In the genomic region with DNA sequence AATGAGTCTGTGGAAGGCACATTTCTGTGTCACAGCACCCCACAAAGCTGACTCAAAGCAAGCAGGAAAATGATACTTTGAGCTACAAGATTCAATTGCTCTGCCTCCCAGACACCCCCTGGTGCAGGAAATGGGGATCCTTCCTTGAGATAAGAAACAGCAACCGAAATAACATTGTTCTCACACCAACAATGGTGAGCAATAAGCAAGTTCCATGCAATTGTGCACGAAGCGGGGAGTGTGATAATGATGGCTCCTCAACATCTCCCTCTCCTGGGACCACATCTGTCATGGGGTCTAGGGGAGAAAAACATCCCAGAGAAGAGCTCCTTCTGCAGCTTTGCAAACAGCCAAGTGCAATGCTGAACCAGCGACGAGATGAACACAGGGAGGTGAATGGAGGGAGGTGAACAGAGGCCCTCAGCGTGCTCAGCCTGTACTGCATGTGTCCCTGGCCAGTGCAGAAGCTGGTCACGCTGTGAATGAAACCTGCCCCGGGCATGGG, we compare ENCODE assay signal across 19 cellular contexts.
DNase-seq lines count a peak whose midpoint lies in the region; ATAC-seq lines count a peak whose summit lies in the region.
"Had no signal": no experiment of that assay in that cellular context is flagged by ENCODE, and none has a peak within 500 bp of the region (broad histone marks: within the 10 kb centered on the region; RNA-seq: fewer than 3 reads in every experiment).

No MANE protein-coding gene starts in this region.

- intact Hi-C loops in naive thymus-derived CD4-positive, alpha-beta T cell (cut with micrococcal nuclease) = loop anchor here in 1 of 2 donors (1.0 kb wide), 1 partner anchor 20 kb away; no protein-coding TSS in a partner anchor

- CTCF ChIA-PET in naive thymus-derived CD4-positive, alpha-beta T cell (lab: Charles Lee) = interaction anchor here (0.7 to 2.7 kb wide), 7 partner anchors 10 to 319 kb away, joined by 3 to 10 read pairs (median 3); no protein-coding TSS in a partner anchor

- H3K9me3 Mint-ChIP-seq in activated T-cell treated with anti-CD3 and anti-CD28 coated beads, Interleukin-2, amount 50 U/mL, for 72 hours = no peaks in the 10 kb centered on the region
- no peaks in the 10 kb centered on the region for H3K9me3 Mint-ChIP-seq in activated T-cell treated with anti-CD3 and anti-CD28 coated beads, Interleukin-2, amount 50 U/mL, for 24 hours
- H3K9me3 Mint-ChIP-seq in T-helper 1 cell treated with Interleukin-12 subunit alpha and Interleukin-12 subunit beta and Interleukin-4 antibody, amounts not matched to agents 30 μg/mL and 1 μg/mL, for 36 hours = no peaks in the 10 kb centered on the region
- H3K9me3 Mint-ChIP-seq in activated naive CD8-positive, alpha-beta T cell treated with anti-CD3 and anti-CD28 coated beads, Interleukin-2, amount 50 U/mL, for 24 hours = no peaks in the 10 kb centered on the region
- no peaks in the 10 kb centered on the region for H3K9me3 Mint-ChIP-seq in naive thymus-derived CD4-positive, alpha-beta T cell

- H3K27ac ChIP-seq in naive thymus-derived CD4-positive, alpha-beta T cell (ENCODE audit: low read depth, low read length) = no peak overlapping the region
- no peak overlapping the region for H3K27ac ChIP-seq in SJCRH30
- H3K27ac ChIP-seq: C4-2B, dorsolateral prefrontal cortex, gastroesophageal sphincter, suprapubic skin had no signal

- H3K36me3 ChIP-seq in naive thymus-derived CD4-positive, alpha-beta T cell (ENCODE audit: control insufficient read depth in 2 of 3, insufficient read depth in 3 of 3, low read length in 3 of 3) = no peaks in the 10 kb centered on the region
- no peaks in the 10 kb centered on the region for H3K36me3 ChIP-seq in SJCRH30
- H3K36me3 ChIP-seq: gastroesophageal sphincter, suprapubic skin had no signal

- H3K4me3 ChIP-seq in naive thymus-derived CD4-positive, alpha-beta T cell (ENCODE audit: low read length) = no peak overlapping the region
- H3K4me3 ChIP-seq in SJCRH30 = no peak overlapping the region
- H3K4me3 ChIP-seq: dorsolateral prefrontal cortex, gastroesophageal sphincter, suprapubic skin had no signal

- H3K4me3 Mint-ChIP-seq in activated T-cell treated with anti-CD3 and anti-CD28 coated beads, Interleukin-2, amount 50 U/mL, for 72 hours = peak overlapping the region; percentile 34 to 52
- H3K4me3 Mint-ChIP-seq in activated T-cell treated with anti-CD3 and anti-CD28 coated beads, Interleukin-2, amount 50 U/mL, for 24 hours = no peak overlapping the region
- peak overlapping the region; percentile 4 for H3K4me3 Mint-ChIP-seq in T-helper 1 cell treated with Interleukin-12 subunit alpha and Interleukin-12 subunit beta and Interleukin-4 antibody, amounts not matched to agents 30 μg/mL and 1 μg/mL, for 36 hours
- H3K4me3 Mint-ChIP-seq in activated naive CD8-positive, alpha-beta T cell treated with anti-CD3 and anti-CD28 coated beads, Interleukin-2, amount 50 U/mL, for 24 hours = no peak overlapping the region
- peak overlapping the region in 9 of 10 donors; percentile 8 to 74 (median 52) for H3K4me3 Mint-ChIP-seq in naive thymus-derived CD4-positive, alpha-beta T cell

- peak; percentile 85 to 86 for ATAC-seq in activated T-cell treated with anti-CD3 and anti-CD28 coated beads, Interleukin-2, amount 50 U/mL, for 72 hours (replicated peaks in 1 of 2)
- peak; percentile 50 for ATAC-seq in activated naive CD8-positive, alpha-beta T cell treated with anti-CD3 and anti-CD28 coated beads, Interleukin-2, amount 50 U/mL, for 24 hours
- ATAC-seq in naive thymus-derived CD4-positive, alpha-beta T cell = peak; percentile 45
- ATAC-seq: esophagus mucosa, gastroesophageal sphincter had no signal

- peaks cover 0 to 14% of the 10 kb centered on the region in 2 donors for H3K4me1 ChIP-seq in naive thymus-derived CD4-positive, alpha-beta T cell (ENCODE audit: control insufficient read depth in 2 of 2, insufficient read depth in 2 of 2, low read length in 2 of 2)
- no peaks in the 10 kb centered on the region for H3K4me1 ChIP-seq in SJCRH30
- H3K4me1 ChIP-seq: suprapubic skin had no signal

- no peaks in the 10 kb centered on the region for H3K36me3 Mint-ChIP-seq in activated T-cell treated with anti-CD3 and anti-CD28 coated beads, Interleukin-2, amount 50 U/mL, for 72 hours (ENCODE audit: insufficient read depth in 2 of 2)
- H3K36me3 Mint-ChIP-seq in activated T-cell treated with anti-CD3 and anti-CD28 coated beads, Interleukin-2, amount 50 U/mL, for 24 hours (ENCODE audit: low read depth) = no peaks in the 10 kb centered on the region
- no peaks in the 10 kb centered on the region for H3K36me3 Mint-ChIP-seq in T-helper 1 cell treated with Interleukin-12 subunit alpha and Interleukin-12 subunit beta and Interleukin-4 antibody, amounts not matched to agents 30 μg/mL and 1 μg/mL, for 36 hours (ENCODE audit: low read depth)
- no peaks in the 10 kb centered on the region for H3K36me3 Mint-ChIP-seq in activated naive CD8-positive, alpha-beta T cell treated with anti-CD3 and anti-CD28 coated beads, Interleukin-2, amount 50 U/mL, for 24 hours (ENCODE audit: low read depth)
- H3K36me3 Mint-ChIP-seq in naive thymus-derived CD4-positive, alpha-beta T cell = peaks cover 0 to 2% (median 0%) of the 10 kb centered on the region in 5 donors

- no peaks in the 10 kb centered on the region for H3K27me3 ChIP-seq in naive thymus-derived CD4-positive, alpha-beta T cell (ENCODE audit: control insufficient read depth in 2 of 2, insufficient read depth in 2 of 2, low read length in 2 of 2)
- H3K27me3 ChIP-seq in SJCRH30 = peaks cover 5% of the 10 kb centered on the region; the same call in 1 of the 2 replicates
- H3K27me3 ChIP-seq: dorsolateral prefrontal cortex, gastroesophageal sphincter had no signal

- H3K27ac Mint-ChIP-seq in activated T-cell treated with anti-CD3 and anti-CD28 coated beads, Interleukin-2, amount 50 U/mL, for 72 hours = no peak overlapping the region
- H3K27ac Mint-ChIP-seq in activated T-cell treated with anti-CD3 and anti-CD28 coated beads, Interleukin-2, amount 50 U/mL, for 24 hours = no peak overlapping the region
- H3K27ac Mint-ChIP-seq in T-helper 1 cell treated with Interleukin-12 subunit alpha and Interleukin-12 subunit beta and Interleukin-4 antibody, amounts not matched to agents 30 μg/mL and 1 μg/mL, for 36 hours = peak overlapping the region; percentile 44
- H3K27ac Mint-ChIP-seq in activated naive CD8-positive, alpha-beta T cell treated with anti-CD3 and anti-CD28 coated beads, Interleukin-2, amount 50 U/mL, for 24 hours = no peak overlapping the region
- H3K27ac Mint-ChIP-seq in naive thymus-derived CD4-positive, alpha-beta T cell = peak overlapping the region in 7 of 9 donors; percentile 8 to 86 (median 53)

- POLR2A ChIA-PET in naive thymus-derived CD4-positive, alpha-beta T cell (lab: Charles Lee) = interaction anchor here (1.1 to 5.0 kb wide), 2 partner anchors 12 to 18 kb away, joined by 3 to 25 read pairs; no protein-coding TSS in a partner anchor

- no peaks in the 10 kb centered on the region for H3K9me3 ChIP-seq in naive thymus-derived CD4-positive, alpha-beta T cell (ENCODE audit: control insufficient read depth in 2 of 3, low read length in 3 of 3)
- no peaks in the 10 kb centered on the region for H3K9me3 ChIP-seq in SJCRH30 (replicated peaks)
- H3K9me3 ChIP-seq: gastroesophageal sphincter, suprapubic skin had no signal

- DNase-seq in activated T-cell treated with anti-CD3 and anti-CD28 coated beads, Interleukin-2, amount 50 U/mL, for 72 hours = peak; percentile 28 to 46
- no peak for DNase-seq in activated T-cell treated with anti-CD3 and anti-CD28 coated beads, Interleukin-2, amount 50 U/mL, for 24 hours
- no peak for DNase-seq in activated naive CD8-positive, alpha-beta T cell treated with anti-CD3 and anti-CD28 coated beads, Interleukin-2, amount 50 U/mL, for 24 hours
- DNase-seq in naive thymus-derived CD4-positive, alpha-beta T cell = peak in 4 of 9 donors; percentile 30 to 44 (median 36)
- DNase-seq in NOMO-1 (lab: John Stamatoyannopoulos, UW; ENCODE audit: unreplicated experiment in 2 of 2) (no peak), nucleus accumbens (lab: John Stamatoyannopoulos, UW) (no peak), SJCRH30 (no peak)
- DNase-seq: ACHN, DMS 273 treated with DMSO at 0.1 percent for 48 hours, dorsolateral prefrontal cortex, H7, NCI-H1105 treated with DMSO at 0.1 percent for 48 hours, NCI-H2107, NCI-H524 had no signal

- H3K4me1 Mint-ChIP-seq in activated T-cell treated with anti-CD3 and anti-CD28 coated beads, Interleukin-2, amount 50 U/mL, for 72 hours (ENCODE audit: low read depth) = peaks cover 17% of the 10 kb centered on the region
- peaks cover 24% of the 10 kb centered on the region for H3K4me1 Mint-ChIP-seq in activated T-cell treated with anti-CD3 and anti-CD28 coated beads, Interleukin-2, amount 50 U/mL, for 24 hours (ENCODE audit: low read depth)
- H3K4me1 Mint-ChIP-seq in T-helper 1 cell treated with Interleukin-12 subunit alpha and Interleukin-12 subunit beta and Interleukin-4 antibody, amounts not matched to agents 30 μg/mL and 1 μg/mL, for 36 hours (ENCODE audit: low read depth) = peaks cover 18% of the 10 kb centered on the region
- H3K4me1 Mint-ChIP-seq in activated naive CD8-positive, alpha-beta T cell treated with anti-CD3 and anti-CD28 coated beads, Interleukin-2, amount 50 U/mL, for 24 hours = peaks cover 9% of the 10 kb centered on the region
- peaks cover 25 to 46% (median 31%) of the 10 kb centered on the region in 7 donors for H3K4me1 Mint-ChIP-seq in naive thymus-derived CD4-positive, alpha-beta T cell

- peaks cover 4% of the 10 kb centered on the region for H3K27me3 Mint-ChIP-seq in activated T-cell treated with anti-CD3 and anti-CD28 coated beads, Interleukin-2, amount 50 U/mL, for 72 hours (ENCODE audit: low read depth)
- H3K27me3 Mint-ChIP-seq in activated T-cell treated with anti-CD3 and anti-CD28 coated beads, Interleukin-2, amount 50 U/mL, for 24 hours = no peaks in the 10 kb centered on the region
- H3K27me3 Mint-ChIP-seq in T-helper 1 cell treated with Interleukin-12 subunit alpha and Interleukin-12 subunit beta and Interleukin-4 antibody, amounts not matched to agents 30 μg/mL and 1 μg/mL, for 36 hours (ENCODE audit: low read depth) = no peaks in the 10 kb centered on the region
- H3K27me3 Mint-ChIP-seq in activated naive CD8-positive, alpha-beta T cell treated with anti-CD3 and anti-CD28 coated beads, Interleukin-2, amount 50 U/mL, for 24 hours = no peaks in the 10 kb centered on the region
- peaks cover 0 to 11% (median 0%) of the 10 kb centered on the region in 5 donors for H3K27me3 Mint-ChIP-seq in naive thymus-derived CD4-positive, alpha-beta T cell

Comparison
In these comparisons a context has a peak if more than half of its experiments do, and no peak if none do; other contexts are left out.
1. DNase-seq: peak in activated T-cell treated with anti-CD3 and anti-CD28 coated beads, Interleukin-2, amount 50 U/mL, for 72 hours (2 of 2); none in activated T-cell treated with anti-CD3 and anti-CD28 coated beads, Interleukin-2, amount 50 U/mL, for 24 hours (single experiment), activated naive CD8-positive, alpha-beta T cell treated with anti-CD3 and anti-CD28 coated beads, Interleukin-2, amount 50 U/mL, for 24 hours (single experiment), NOMO-1 (0 of 2), nucleus accumbens (0 of 56) and SJCRH30 (0 of 2).
2. H3K4me3 Mint-ChIP-seq: peak in activated T-cell treated with anti-CD3 and anti-CD28 coated beads, Interleukin-2, amount 50 U/mL, for 72 hours (2 of 2), T-helper 1 cell treated with Interleukin-12 subunit alpha and Interleukin-12 subunit beta and Interleukin-4 antibody, amounts not matched to agents 30 μg/mL and 1 μg/mL, for 36 hours (single experiment) and naive thymus-derived CD4-positive, alpha-beta T cell (9 of 10); none in activated T-cell treated with anti-CD3 and anti-CD28 coated beads, Interleukin-2, amount 50 U/mL, for 24 hours (single experiment) and activated naive CD8-positive, alpha-beta T cell treated with anti-CD3 and anti-CD28 coated beads, Interleukin-2, amount 50 U/mL, for 24 hours (single experiment).
3. H3K27ac Mint-ChIP-seq: peak in T-helper 1 cell treated with Interleukin-12 subunit alpha and Interleukin-12 subunit beta and Interleukin-4 antibody, amounts not matched to agents 30 μg/mL and 1 μg/mL, for 36 hours (single experiment) and naive thymus-derived CD4-positive, alpha-beta T cell (7 of 9); none in activated T-cell treated with anti-CD3 and anti-CD28 coated beads, Interleukin-2, amount 50 U/mL, for 72 hours (single experiment), activated T-cell treated with anti-CD3 and anti-CD28 coated beads, Interleukin-2, amount 50 U/mL, for 24 hours (single experiment) and activated naive CD8-positive, alpha-beta T cell treated with anti-CD3 and anti-CD28 coated beads, Interleukin-2, amount 50 U/mL, for 24 hours (single experiment).
4. Peak in every context shown above with its lines, with median percentiles within 50 percentile points of each other: ATAC-seq.